In the genomic region with DNA sequence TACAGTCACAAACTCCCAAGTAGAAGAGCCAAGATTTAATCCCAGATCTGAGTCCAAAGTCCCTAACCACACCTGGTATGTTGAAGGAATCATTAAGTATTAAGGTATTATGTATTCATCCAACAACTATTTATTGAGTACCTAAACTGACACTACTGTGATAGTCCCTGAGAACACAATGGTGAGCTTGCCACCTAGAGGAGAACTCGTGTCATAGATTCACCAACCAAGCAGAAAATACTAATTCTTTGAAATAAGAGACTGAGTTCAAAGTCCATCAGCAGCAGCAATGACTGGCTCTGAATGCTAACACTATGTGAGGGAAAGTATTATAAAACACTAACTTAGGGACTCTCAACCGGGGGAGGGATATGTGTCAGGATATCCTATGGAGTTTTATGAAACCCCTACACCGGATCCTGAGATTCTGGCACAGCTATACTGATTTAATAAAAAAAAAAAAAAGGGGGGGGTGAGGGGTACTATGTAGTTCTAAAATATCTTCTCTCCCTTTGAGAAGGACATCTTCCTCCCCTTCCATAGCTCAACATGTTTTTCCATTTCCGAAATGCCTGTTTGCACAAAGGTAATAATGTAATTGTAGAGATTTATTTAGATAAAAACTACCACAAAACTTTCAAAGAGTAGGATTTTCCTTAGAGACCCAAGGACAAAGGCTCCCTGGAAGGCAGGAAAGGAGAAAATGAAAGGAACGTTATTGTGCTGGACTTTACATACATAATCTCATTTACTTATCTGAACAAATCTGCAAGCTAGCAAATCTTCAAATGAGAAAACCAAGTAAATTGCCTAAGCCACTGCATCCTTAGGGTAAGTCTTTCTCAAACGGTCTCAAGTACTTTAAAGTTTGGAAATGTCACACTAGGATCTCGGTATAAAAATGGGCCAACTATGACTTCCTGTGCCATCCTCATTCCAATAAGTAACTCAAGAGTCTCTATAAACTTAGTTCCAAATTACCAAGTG, we compare ENCODE assay signal across 8 cellular contexts. TPM values are rescaled to one million over a fixed set of nuclear protein-coding genes. Genes with fewer than 3 reads are reported as not detected.
DNase-seq lines count a peak whose midpoint lies in the region; ATAC-seq and TF ChIP-seq lines count a peak whose summit lies in the region.

No MANE protein-coding gene starts in this region.

- H3K9me2 ChIP-seq in hepatocyte (replicated peaks; ENCODE audit: insufficient read depth): no peaks in the 10 kb centered on the region

- H3K9me3 ChIP-seq in hepatocyte (ENCODE audit: low read depth) (no peaks in the 10 kb centered on the region), skeletal muscle satellite cell (replicated peaks; ENCODE audit: low read length) (no peaks in the 10 kb centered on the region)

- peak; percentile 69 for DNase-seq in Ammon's horn (ENCODE audit: low spot score)
- peak; percentile 48 for DNase-seq in NCI-H748 (lab: John Stamatoyannopoulos, UW; ENCODE audit: unreplicated experiment)
- no peak for DNase-seq in activated naive CD8-positive, alpha-beta T cell treated with anti-CD3 and anti-CD28 coated beads, Interleukin-2, amount 50 U/mL, for 24 hours
- peak; percentile 83 for DNase-seq in hepatocyte (ENCODE audit: low spot score)

- H4K20me1 ChIP-seq in hepatocyte (ENCODE audit: insufficient read depth, poor library complexity, severe bottlenecking): peaks cover 44% of the 10 kb centered on the region

- H3K4me3 Mint-ChIP-seq in activated naive CD8-positive, alpha-beta T cell treated with anti-CD3 and anti-CD28 coated beads, Interleukin-2, amount 50 U/mL, for 24 hours: peak overlapping the region; percentile 97

- peak; percentile 43 for ATAC-seq in HG03159 (IDR thresholded peaks at IDR 0.05; ENCODE audit: unreplicated experiment)
- ATAC-seq in activated naive CD8-positive, alpha-beta T cell treated with anti-CD3 and anti-CD28 coated beads, Interleukin-2, amount 50 U/mL, for 24 hours: peak; percentile 20
- no peak for ATAC-seq in GM18873 (IDR thresholded peaks at IDR 0.05; ENCODE audit: low FRiP score, unreplicated experiment)

- peaks cover 59% of the 10 kb centered on the region for H3K79me2 ChIP-seq in hepatocyte

- H3K36me3 ChIP-seq in hepatocyte (replicated peaks; ENCODE audit: insufficient read depth, low read depth) (no peaks in the 10 kb centered on the region), skeletal muscle satellite cell (ENCODE audit: insufficient read depth, low read length) (no peaks in the 10 kb centered on the region)

- no peaks in the 10 kb centered on the region for H3K9me3 Mint-ChIP-seq in activated naive CD8-positive, alpha-beta T cell treated with anti-CD3 and anti-CD28 coated beads, Interleukin-2, amount 50 U/mL, for 24 hours

- H3K9ac ChIP-seq in skeletal muscle satellite cell (ENCODE audit: low read depth, low read length): peak overlapping the region; percentile 99

- H3K4me2 ChIP-seq in hepatocyte (peak overlapping the region; percentile 93), skeletal muscle satellite cell (ENCODE audit: low read length) (peak overlapping the region; percentile 94)

- H3K27ac Mint-ChIP-seq in activated naive CD8-positive, alpha-beta T cell treated with anti-CD3 and anti-CD28 coated beads, Interleukin-2, amount 50 U/mL, for 24 hours: peak overlapping the region; percentile 97

- H3K27me3 ChIP-seq in hepatocyte: no peaks in the 10 kb centered on the region
- no peaks in the 10 kb centered on the region for H3K27me3 ChIP-seq in skeletal muscle satellite cell (ENCODE audit: control insufficient read depth, insufficient read depth, low read length)

- peak overlapping the region; percentile 96 for H3K27ac ChIP-seq in hepatocyte

- H2AFZ ChIP-seq in hepatocyte: no peak overlapping the region

- H3K4me1 Mint-ChIP-seq in activated naive CD8-positive, alpha-beta T cell treated with anti-CD3 and anti-CD28 coated beads, Interleukin-2, amount 50 U/mL, for 24 hours: peaks cover 69% of the 10 kb centered on the region

- peak overlapping the region; percentile 96 for H3K4me3 ChIP-seq in GM12875 (ENCODE audit: low read depth, low read length)
- peak overlapping the region; percentile 89 for H3K4me3 ChIP-seq in hepatocyte
- peak overlapping the region; percentile 90 for H3K4me3 ChIP-seq in skeletal muscle satellite cell (ENCODE audit: low read length)

- TF ChIP-seq CTCF in GM12875 (IDR thresholded peaks at IDR 0.05; ENCODE audit: borderline replicate concordance, insufficient read depth, low read depth, low read length): peak; percentile 63; the same call in 1 of the 2 replicates
- peak; percentile 72 for TF ChIP-seq CTCF in hepatocyte (IDR thresholded peaks at IDR 0.05; ENCODE audit: poor library complexity)

- peaks cover 14% of the 10 kb centered on the region for H3K36me3 Mint-ChIP-seq in activated naive CD8-positive, alpha-beta T cell treated with anti-CD3 and anti-CD28 coated beads, Interleukin-2, amount 50 U/mL, for 24 hours (ENCODE audit: low read depth)

- H3K4me1 ChIP-seq in hepatocyte (ENCODE audit: insufficient read depth): peaks cover 19% of the 10 kb centered on the region
- peaks cover 48% of the 10 kb centered on the region for H3K4me1 ChIP-seq in skeletal muscle satellite cell (ENCODE audit: control insufficient read depth, insufficient read depth, low read length)

- H3K27me3 Mint-ChIP-seq in activated naive CD8-positive, alpha-beta T cell treated with anti-CD3 and anti-CD28 coated beads, Interleukin-2, amount 50 U/mL, for 24 hours: peaks cover 3% of the 10 kb centered on the region

- 20% methylated on average over 7 of the region's 7 CpGs for WGBS in hepatocyte (ENCODE audit: low lambda C conversion rate, missing lambda C conversion rate)

RNA-seq across cellular contexts. Expression of gene NCOA4, which starts 1.5 kb away (rescaled TPM):
- total RNA-seq in hepatocyte: 171 and 174 TPM in 2 replicates
- polyA plus RNA-seq in hepatocyte: 66.9 and 81.8 TPM in 2 replicates
- 123 and 129 TPM in 2 replicates for total RNA-seq in skeletal muscle satellite cell (2012; rRNA removed)

RNA-seq across cellular contexts. Expression of gene MSMB, which starts 17.2 kb away (rescaled TPM):
- total RNA-seq in hepatocyte: 2.2 and 2.7 TPM in 2 replicates
- polyA plus RNA-seq in hepatocyte: 10.0 and 11.0 TPM in 2 replicates
- total RNA-seq in skeletal muscle satellite cell (2012; rRNA removed): not detected in 2 replicates

RNA-seq across cellular contexts. Expression of gene TIMM23, which starts 56.6 kb away (rescaled TPM):
- total RNA-seq in hepatocyte: 76.4 and 80.7 TPM in 2 replicates
- 122 and 144 TPM in 2 replicates for polyA plus RNA-seq in hepatocyte
- total RNA-seq in skeletal muscle satellite cell (2012; rRNA removed): 66.4 and 83.0 TPM in 2 replicates
